Comparison of ENCODE assay signal across 26 cellular contexts in the genomic region with DNA sequence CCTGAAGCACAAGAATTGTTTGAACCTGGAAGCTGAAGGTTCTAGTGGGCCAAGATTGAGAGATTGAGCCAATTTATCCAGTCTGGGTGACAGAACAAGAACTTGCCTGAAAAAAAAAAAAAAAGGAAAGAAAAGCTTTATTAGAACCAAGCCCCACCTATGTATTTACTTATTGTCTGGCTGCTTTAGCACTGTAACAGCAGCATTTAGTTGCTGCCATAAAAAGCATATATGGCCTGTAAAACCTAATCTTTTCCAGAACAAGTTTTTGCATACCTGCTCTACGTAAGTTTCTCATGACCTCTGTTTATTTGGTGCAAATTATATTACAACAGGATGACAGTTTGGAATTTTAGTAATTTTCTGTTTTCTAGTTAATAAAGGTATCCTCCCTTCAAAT.
"Had no signal": no experiment of that assay in that cellular context is flagged by ENCODE, and none has a peak within 500 bp of the region (broad histone marks: within the 10 kb centered on the region; RNA-seq: fewer than 3 reads in every experiment).

No MANE protein-coding gene starts in this region.

- H3K9me3 ChIP-seq: colonic mucosa, esophagus muscularis mucosa, gastrocnemius medialis, gastroesophageal sphincter had no signal

- H3K4me1 ChIP-seq: colonic mucosa, esophagus muscularis mucosa, esophagus squamous epithelium, foreskin keratinocyte, gastrocnemius medialis, gastroesophageal sphincter, heart left ventricle, heart right ventricle had no signal

- H3K36me3 ChIP-seq: colonic mucosa, esophagus muscularis mucosa, esophagus squamous epithelium, gastrocnemius medialis, gastroesophageal sphincter, heart left ventricle, heart right ventricle had no signal

- DNase-seq: colonic mucosa; cortex of kidney; dermis blood vessel endothelial cell; dorsolateral prefrontal cortex; effector CD4-positive, alpha-beta T cell; effector CD8-positive, alpha-beta T cell; effector memory CD4-positive, alpha-beta T cell; effector memory CD8-positive, alpha-beta T cell; endodermal cell; erythroblast; esophagus squamous epithelium; foreskin fibroblast; foreskin keratinocyte; foreskin melanocyte; gastrocnemius medialis; glutamatergic neuron; head of caudate nucleus; heart left ventricle; heart right ventricle had no signal

- FAIRE-seq: endometrium, endothelial cell of umbilical vein, frontal cortex had no signal

- H3K4me3 ChIP-seq: colonic mucosa, coronary artery, dorsolateral prefrontal cortex, esophagus muscularis mucosa, esophagus squamous epithelium, gastrocnemius medialis, gastroesophageal sphincter, heart left ventricle, heart right ventricle had no signal

- ATAC-seq: effector memory CD8-positive, alpha-beta T cell; esophagus mucosa; foreskin keratinocyte; gastrocnemius medialis; gastroesophageal sphincter; heart left ventricle; heart right ventricle had no signal
